In the genomic region with DNA sequence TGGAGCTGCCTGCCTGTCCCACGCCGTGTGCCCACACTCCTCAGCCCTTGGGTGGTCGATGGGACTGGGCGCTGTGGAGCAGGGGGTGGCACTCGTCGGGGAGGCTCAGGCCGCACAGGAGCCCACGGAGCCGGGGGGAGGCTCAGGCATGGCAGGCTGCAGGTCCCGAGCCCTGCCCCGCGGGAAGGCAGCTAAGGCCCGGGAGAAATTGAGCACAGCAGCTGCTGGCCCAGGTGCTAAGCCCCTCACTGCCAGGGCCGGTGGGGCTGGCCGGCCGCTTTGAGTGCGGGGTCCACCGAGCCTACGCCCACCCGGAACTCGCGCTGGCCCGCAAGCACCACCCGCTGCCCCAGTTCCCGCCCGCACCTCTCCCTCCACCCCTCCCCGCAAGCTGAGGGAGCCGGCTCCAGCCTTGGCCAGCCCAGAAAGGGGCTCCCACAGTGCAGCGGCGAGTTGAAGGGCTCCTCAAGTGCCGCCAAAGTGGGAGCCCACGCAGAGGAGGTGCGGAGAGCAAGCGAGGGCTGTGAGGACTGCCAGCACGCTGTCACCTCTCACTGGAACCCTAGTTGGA, we compare ENCODE assay signal across 5 cellular contexts. TPM values are rescaled to one million over a fixed set of nuclear protein-coding genes. Genes with fewer than 3 reads are reported as not detected.
DNase-seq lines count a peak whose midpoint lies in the region; ATAC-seq, FAIRE-seq and TF ChIP-seq lines count a peak whose summit lies in the region.
"Not testable (repeated sequence)": the region's sequence is repeated elsewhere in the genome, so short reads cannot be mapped to it uniquely, and the experiment has no call there.

No MANE protein-coding gene starts in this region.

- H3K9ac ChIP-seq in endodermal cell (ENCODE audit: extremely low read depth, low read length, poor library complexity, severe bottlenecking); HepG2 (ENCODE audit: insufficient read depth, low read depth, low read length): not testable (repeated sequence)

- DNase-seq in activated gamma-delta T cell (lab: John Stamatoyannopoulos, UW) (peak; percentile 5), posterior vena cava (ENCODE audit: low spot score) (peak; percentile 76), upper lobe of right lung (peak; percentile 51)
- not testable (repeated sequence) for DNase-seq in endodermal cell; HepG2 (ENCODE audit: low spot score)

- not testable (repeated sequence) for H3K4me1 Mint-ChIP-seq in endodermal cell

- H3K9me3 Mint-ChIP-seq in endodermal cell = peaks cover 14% of the 10 kb centered on the region

- H4K20me1 ChIP-seq in HepG2 (ENCODE audit: insufficient read depth, low read length) = not testable (repeated sequence)

- H3K4me3 Mint-ChIP-seq in endodermal cell = not testable (repeated sequence)

- not testable (repeated sequence) for H3K4me1 ChIP-seq in endodermal cell (ENCODE audit: control insufficient read depth, insufficient read depth, low read length); HepG2 (ENCODE audit: insufficient read depth, low read length); upper lobe of right lung

- H3K36me3 ChIP-seq in endodermal cell (ENCODE audit: control insufficient read depth, insufficient read depth, low read length); HepG2 (replicated peaks in 1 of 2; ENCODE audit: control insufficient read depth in 1 of 2, insufficient read depth in 2 of 2, low read length in 2 of 2); upper lobe of right lung: not testable (repeated sequence)

- H3K36me3 Mint-ChIP-seq in endodermal cell (ENCODE audit: low read depth) = not testable (repeated sequence)

- not testable (repeated sequence) for H2AFZ ChIP-seq in HepG2 (ENCODE audit: low read length)

- not testable (repeated sequence) for TF ChIP-seq EP300 in HepG2 (IDR thresholded peaks at IDR 0.05; ENCODE audit: low read depth in 2 of 2, low read length in 2 of 2); HepG2 (CRISPR knock-in tag; IDR thresholded peaks at IDR 0.05; ENCODE audit: borderline replicate concordance)

- intact Hi-C loops in HepG2 (cut with micrococcal nuclease; ENCODE audit: unreplicated experiment); posterior vena cava (cut with DNase I); upper lobe of right lung (cut with DNase I): not testable (repeated sequence)

- not testable (repeated sequence) for H3K27ac Mint-ChIP-seq in endodermal cell

- H3K27ac ChIP-seq in endodermal cell (ENCODE audit: low read depth, low read length); HepG2 (ENCODE audit: extremely low read length, insufficient read depth, low read length); upper lobe of right lung: not testable (repeated sequence)

- CTCF ChIA-PET in HepG2 (lab: Yijun Ruan, JAX; ENCODE audit: low intra/inter-chr PET ratio, low total read pairs) = not testable (repeated sequence)

- POLR2A ChIA-PET in HepG2 (lab: Yijun Ruan, JAX) = not testable (repeated sequence)

- not testable (repeated sequence) for FAIRE-seq in HepG2 (lab: Jason Lieb, UNC)

- H3K9me3 ChIP-seq in endodermal cell (ENCODE audit: control insufficient read depth, low read length) = peaks cover 11% of the 10 kb centered on the region
- not testable (repeated sequence) for H3K9me3 ChIP-seq in HepG2 (ENCODE audit: low read length); upper lobe of right lung

- not testable (repeated sequence) for TF ChIP-seq RAD21 in HepG2 (CRISPR knock-in tag; IDR thresholded peaks at IDR 0.05)

- BruUV-seq in HepG2 (replicated peaks; lab: Mats Ljungman, UMichigan) = not testable (repeated sequence)

- not testable (repeated sequence) for TF ChIP-seq CTCF in endodermal cell (conservative IDR thresholded peaks at IDR 0.05); upper lobe of right lung (IDR thresholded peaks at IDR 0.05)
- TF ChIP-seq CTCF in HepG2 (CRISPR knock-in tag; IDR thresholded peaks at IDR 0.05) = peak; percentile 12; the same call in 1 of the 2 replicates

- 96 to 97% methylated on average over 18 to 35 of the region's 35 CpGs for WGBS in endodermal cell (ENCODE audit: insufficient coverage in 1 of 2, insufficient read length in 1 of 2), 2 experiments
- WGBS in HepG2 (ENCODE audit: low lambda C conversion rate) = 87% methylated on average over 9 of the region's 35 CpGs

- not testable (repeated sequence) for H3K27me3 Mint-ChIP-seq in endodermal cell (ENCODE audit: insufficient read depth)

- H3K4me2 ChIP-seq in HepG2 (ENCODE audit: low read depth, low read length) = not testable (repeated sequence)

- H3K4me3 ChIP-seq in endodermal cell (ENCODE audit: low read length) = peak overlapping the region; percentile 33
- H3K4me3 ChIP-seq in HepG2 (replicated peaks in 1 of 3; ENCODE audit: insufficient read depth in 1 of 3, low read depth in 2 of 3, low read length in 3 of 3); upper lobe of right lung: not testable (repeated sequence)

- not testable (repeated sequence) for H3K79me2 ChIP-seq in HepG2 (ENCODE audit: insufficient read depth, low read length)

- ATAC-seq in HepG2, upper lobe of right lung: not testable (repeated sequence)

- in situ Hi-C loops in HepG2 (cut with HindIII; ENCODE audit: extremely low pct_ligation_motif_present, low pct_unique_long_range_greater_than_20kb) = not testable (repeated sequence)

- TF ChIP-seq POLR2A in HepG2 (IDR thresholded peaks at IDR 0.05; ENCODE audit: insufficient read depth in 1 of 2, low read depth in 2 of 2, low read length in 2 of 2) = not testable (repeated sequence)

- H3K27me3 ChIP-seq in endodermal cell (ENCODE audit: control insufficient read depth, insufficient read depth, low read length, poor library complexity, severe bottlenecking); HepG2 (ENCODE audit: control insufficient read depth in 1 of 2, insufficient read depth in 2 of 2, low read length in 2 of 2); upper lobe of right lung: not testable (repeated sequence)

RNA-seq across cellular contexts. Expression of gene KPNA4, which starts 8.7 kb away (rescaled TPM):
- 10 to 100 TPM; 65.2 to 73.0 TPM for total RNA-seq in endodermal cell
- polyA plus RNA-seq in endodermal cell (2013, experiment 1 of 2) = 33.9 TPM
- polyA plus RNA-seq in endodermal cell (2013, experiment 2 of 2) = 32.1 TPM
- total RNA-seq in HepG2 (2016; rRNA removed; fragmentation: Illumina TruSeq; extraction: Trizol) = 27.9 and 32.6 TPM in 2 replicates
- 2.9 and 4.0 TPM in 2 replicates for total RNA-seq in HepG2 (2016; cell fraction: cytosol; rRNA removed; fragmentation: Illumina TruSeq; extraction: Trizol; ENCODE audit: low read depth)
- 25.8 and 31.2 TPM in 2 replicates for total RNA-seq in HepG2 (2016; cell fraction: insoluble cytoplasmic fraction; rRNA removed; fragmentation: Illumina TruSeq; extraction: Trizol)
- 15.4 and 18.5 TPM in 2 replicates for total RNA-seq in HepG2 (2016; cell fraction: membrane; rRNA removed; fragmentation: Illumina TruSeq; extraction: Trizol)
- total RNA-seq in HepG2 (2016; cell fraction: nucleus; rRNA removed; fragmentation: Illumina TruSeq; extraction: Trizol) = 22.6 and 24.6 TPM in 2 replicates
- polyA plus RNA-seq in HepG2 (2011; rRNA removed) = 9.9 and 11.0 TPM in 2 replicates
- 4.7 and 7.9 TPM in 2 replicates for polyA plus RNA-seq in HepG2 (2011; cell fraction: cytosol; rRNA removed)
- polyA plus RNA-seq in HepG2 (2011; cell fraction: nucleus; rRNA removed) = 5.3 and 5.9 TPM in 2 replicates
- 11.8 and 13.0 TPM in 2 replicates for polyA plus RNA-seq in HepG2 (2012)
- 3.0 TPM in 2 replicates for polyA plus RNA-seq in HepG2 (2016; cell fraction: cytosol; fragmentation: Illumina TruSeq; extraction: Trizol; ENCODE audit: low read depth)
- 29.9 and 32.7 TPM in 2 replicates for polyA plus RNA-seq in HepG2 (2016; cell fraction: insoluble cytoplasmic fraction; fragmentation: Illumina TruSeq; extraction: Trizol; ENCODE audit: low read depth)
- 8.2 and 9.0 TPM in 2 replicates for polyA plus RNA-seq in HepG2 (2016; cell fraction: membrane; fragmentation: Illumina TruSeq; extraction: Trizol; ENCODE audit: low read depth)
- polyA plus RNA-seq in HepG2 (2016; cell fraction: nucleus; fragmentation: Illumina TruSeq; extraction: Trizol; ENCODE audit: insufficient read depth, low read depth) = 16.4 and 18.4 TPM in 2 replicates
- 17.2 and 46.0 TPM in 2 replicates for polyA minus RNA-seq in HepG2 (2011; rRNA and poly(A)+ RNA removed; ENCODE audit: low replicate concordance)
- polyA minus RNA-seq in HepG2 (2011; cell fraction: cytosol; rRNA and poly(A)+ RNA removed) = 28.3 and 43.4 TPM in 2 replicates
- polyA minus RNA-seq in HepG2 (2011; cell fraction: nucleus; rRNA and poly(A)+ RNA removed) = 47.9 and 54.8 TPM in 2 replicates
- 10 to 100 TPM; 53.2 to 91.6 TPM for total RNA-seq in posterior vena cava
- total RNA-seq in upper lobe of right lung = 56.3 TPM
